Comparison of ENCODE assay signal across 20 cellular contexts in the genomic region with DNA sequence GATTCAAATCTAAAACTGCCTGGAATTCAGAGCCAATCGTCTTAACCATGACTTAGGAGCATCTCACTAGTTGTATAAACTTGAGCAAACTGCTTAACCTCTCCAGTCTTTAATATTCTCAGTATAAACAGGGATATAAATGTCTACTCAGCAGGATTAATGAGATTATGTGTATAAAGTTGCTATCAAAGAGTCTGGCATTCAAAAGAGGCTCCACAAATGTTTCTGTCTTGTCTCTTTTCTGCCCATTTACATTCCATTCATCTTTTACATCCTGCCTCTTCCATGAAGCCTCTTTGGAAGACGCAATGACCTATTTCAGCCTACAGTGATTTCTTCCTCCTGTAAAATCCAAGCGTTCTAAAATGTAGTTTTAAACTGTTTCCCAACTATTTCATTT.
"Had no signal": no experiment of that assay in that cellular context is flagged by ENCODE, and none has a peak within 500 bp of the region (broad histone marks: within the 10 kb centered on the region; RNA-seq: fewer than 3 reads in every experiment).

No MANE protein-coding gene starts in this region.

- ATAC-seq: naive thymus-derived CD4-positive, alpha-beta T cell; psoas muscle; sciatic nerve had no signal

- H3K9me3 Mint-ChIP-seq: nephron progenitor cell had no signal

- DNase-seq: colonic mucosa; erythroblast; foreskin melanocyte; head of caudate nucleus; hippocampal formation; kidney glomerular epithelial cell; mesendoderm; naive thymus-derived CD4-positive, alpha-beta T cell; nephron progenitor cell; psoas muscle; retina; stimulated activated CD4-positive, alpha-beta T cell treated with anti-CD3 and anti-CD28 coated beads, Interleukin-12 subunit alpha, Interleukin-12 subunit beta, amount 100 ng/mL, for 4 hours; stimulated activated CD4-positive, alpha-beta T cell treated with anti-CD3 and anti-CD28 coated beads, Interleukin-2, amount 100 ng/mL, for 48 hours; stimulated activated naive CD4-positive, alpha-beta T cell treated with Interleukin-2 at 50 U/mL for 16 hours; thyroid gland; upper lobe of right lung had no signal

- H3K36me3 ChIP-seq: colonic mucosa, suprapubic skin, thyroid gland, upper lobe of right lung, vagina had no signal

- H3K4me3 Mint-ChIP-seq: naive thymus-derived CD4-positive, alpha-beta T cell; nephron progenitor cell had no signal

- H3K4me1 ChIP-seq: colonic mucosa, psoas muscle, thyroid gland had no signal

- H3K27me3 ChIP-seq: colonic mucosa, suprapubic skin, thyroid gland, upper lobe of right lung, vagina had no signal

- H3K4me3 ChIP-seq: colonic mucosa, psoas muscle, skin epidermis, suprapubic skin, thyroid gland, upper lobe of right lung, vagina had no signal

- H3K27ac ChIP-seq: colonic mucosa, psoas muscle, skin epidermis, suprapubic skin, thyroid gland, upper lobe of right lung, vagina had no signal

- H3K9me3 ChIP-seq: colonic mucosa, suprapubic skin, thyroid gland, upper lobe of right lung, vagina had no signal

- H3K27ac Mint-ChIP-seq: naive thymus-derived CD4-positive, alpha-beta T cell; nephron progenitor cell had no signal
